6 cellular contexts compared by ENCODE assay signal in genomic region chr5:62752998-62753367, GRCh38.
DNase-seq lines count a peak whose midpoint lies in the region; TF ChIP-seq lines count a peak whose summit lies in the region.
"Not testable (repeated sequence)": the region's sequence is repeated elsewhere in the genome, so short reads cannot be mapped to it uniquely, and the experiment has no call there.

No MANE protein-coding gene starts in this region.

- not testable (repeated sequence) for H3K4me1 ChIP-seq in OCI-LY7 (ENCODE audit: insufficient read depth, low read length, poor library complexity, severe bottlenecking)

- H3K79me2 ChIP-seq in OCI-LY7 (ENCODE audit: insufficient read depth, low read depth, low read length) = not testable (repeated sequence)

- H2AFZ ChIP-seq in OCI-LY7 (ENCODE audit: low read length) = not testable (repeated sequence)

- H3K9me2 ChIP-seq in OCI-LY7 (ENCODE audit: insufficient read depth, low read length) = not testable (repeated sequence)

- not testable (repeated sequence) for H3K27ac ChIP-seq in C4-2B; OCI-LY7 (ENCODE audit: low read depth, low read length, poor library complexity, severe bottlenecking)

- not testable (repeated sequence) for DNase-seq in GM12864 (ENCODE audit: low read depth); OCI-LY7 (ENCODE audit: low spot score)
- DNase-seq in HT-29 (ENCODE audit: low spot score) (peak; percentile 8), NAMALWA (ENCODE audit: low spot score) (peak; percentile 23), SK-MEL-5 (ENCODE audit: low read depth, low spot score) (peak; percentile 30)

- not testable (repeated sequence) for H3K4me2 ChIP-seq in OCI-LY7 (ENCODE audit: low read length)

- intact Hi-C loops in OCI-LY7 (cut with micrococcal nuclease; ENCODE audit: unreplicated experiment) = not testable (repeated sequence)

- not testable (repeated sequence) for BruUV-seq in OCI-LY7 (replicated peaks; lab: Mats Ljungman, UMichigan)

- POLR2A ChIA-PET in OCI-LY7 (lab: Charles Lee) = not testable (repeated sequence)

- not testable (repeated sequence) for H3K4me3 ChIP-seq in GM12864 (ENCODE audit: low read depth, low read length); OCI-LY7 (ENCODE audit: low read depth, low read length, poor library complexity, severe bottlenecking)

- not testable (repeated sequence) for H4K20me1 ChIP-seq in OCI-LY7 (ENCODE audit: insufficient read depth, low read length)

- in situ Hi-C loops in SK-MEL-5 (cut with HindIII; ENCODE audit: low pct_unique_long_range_greater_than_20kb, low sequenced_read_pairs) = not testable (repeated sequence)

- CTCF ChIA-PET in OCI-LY7 (lab: Charles Lee; ENCODE audit: unreplicated experiment) = not testable (repeated sequence)

- H3K36me3 ChIP-seq in OCI-LY7 (ENCODE audit: insufficient read depth, low read length) = not testable (repeated sequence)

- TF ChIP-seq CTCF in C4-2B (conservative IDR thresholded peaks at IDR 0.05) (peak; percentile 17; the same call in 1 of the 2 replicates), GM12864 (IDR thresholded peaks at IDR 0.05; ENCODE audit: low read depth, low read length, missing control alignments) (peak; percentile 16), OCI-LY7 (conservative IDR thresholded peaks at IDR 0.05; ENCODE audit: low read length) (0 out of 2 replicates have a peak, but pooled peaks have one; percentile 13)

- not testable (repeated sequence) for H3K9me3 ChIP-seq in OCI-LY7 (ENCODE audit: low read length)
